Comparison of ENCODE assay signal across 12 cellular contexts in the genomic region with DNA sequence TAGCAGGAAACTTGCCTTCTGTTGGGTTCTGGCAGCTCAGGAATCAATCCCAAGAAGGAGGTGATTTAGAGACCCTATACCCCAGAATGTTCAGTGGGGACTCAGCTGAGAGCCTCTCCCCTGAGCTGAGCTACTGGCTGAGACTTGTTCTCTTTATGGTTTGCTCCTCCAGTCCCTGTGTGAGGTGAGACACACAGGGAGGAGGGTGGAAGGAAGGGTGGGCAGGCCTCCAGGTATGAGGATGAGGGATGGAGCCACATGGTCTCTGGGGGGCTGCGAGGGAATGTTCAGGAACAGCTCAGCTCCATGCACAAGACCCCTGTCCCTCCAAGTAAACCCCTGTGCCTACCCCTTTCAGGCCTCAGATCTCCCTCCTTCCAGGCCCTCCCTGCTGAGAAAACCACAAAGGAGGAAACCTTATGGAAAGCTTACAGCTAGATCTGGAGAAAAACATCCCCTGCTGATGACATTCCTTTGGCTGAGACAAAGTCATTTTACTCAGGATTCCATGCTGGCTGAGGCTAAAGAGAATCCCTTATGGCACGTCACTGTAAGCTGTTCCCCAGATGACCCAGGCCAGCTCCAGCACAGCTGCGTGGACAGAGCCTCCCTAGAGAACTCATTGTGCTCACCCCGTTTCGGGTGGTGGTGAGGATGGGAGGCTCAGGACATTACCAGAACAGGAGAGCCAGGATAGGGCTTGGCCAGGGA.
DNase-seq lines count a peak whose midpoint lies in the region; ATAC-seq and TF ChIP-seq lines count a peak whose summit lies in the region.
"Had no signal": no experiment of that assay in that cellular context is flagged by ENCODE, and none has a peak within 500 bp of the region (broad histone marks: within the 10 kb centered on the region; RNA-seq: fewer than 3 reads in every experiment).

No MANE protein-coding gene starts in this region.

- peak in 1 of 2 donors; percentile 26 for TF ChIP-seq POLR2A in heart left ventricle (IDR thresholded peaks at IDR 0.05)

- peaks cover 19 to 95% (median 73%) of the 10 kb centered on the region in 12 donors for H3K4me1 ChIP-seq in heart left ventricle

- TF ChIP-seq CTCF in BJ (IDR thresholded peaks at IDR 0.05; ENCODE audit: insufficient read depth, low read depth, low read length) (0 out of 2 replicates have a peak, but pooled peaks have one; percentile 2), heart left ventricle (IDR thresholded peaks at IDR 0.05) (no peak)

- H3K36me3 ChIP-seq in BJ (ENCODE audit: control insufficient read depth, insufficient read depth, low read length) (peaks cover 6% of the 10 kb centered on the region), heart left ventricle (no peaks in the 10 kb centered on the region)

- ATAC-seq in heart left ventricle (peak; percentile 71 to 86 (median 78)), HG02870 (IDR thresholded peaks at IDR 0.05; ENCODE audit: unreplicated experiment) (no peak), GM19035 (IDR thresholded peaks at IDR 0.05; ENCODE audit: unreplicated experiment) (no peak)
- ATAC-seq: HCT116 had no signal

- POLR2A ChIA-PET in BJ (lab: Charles Lee), result interaction anchor here (0.5 to 0.6 kb wide), 2 partner anchors 20 to 26 kb away, joined by 3 to 5 read pairs; no protein-coding TSS in a partner anchor

- H3K27ac ChIP-seq in adipose tissue (ENCODE audit: low read depth, low read length), result peak overlapping the region; percentile 28
- H3K27ac ChIP-seq in heart left ventricle, result peak overlapping the region; percentile 81 to 98 (median 89)

- 37 to 83% (median 60%) methylated on average over 5 of the region's 5 CpGs for WGBS in adipose tissue, 3 donors
- WGBS in heart left ventricle, 4 donors, result 6 to 23% (median 10%) methylated on average over 5 of the region's 5 CpGs

- H3K9me3 ChIP-seq in heart left ventricle, result no peaks in the 10 kb centered on the region

- DNase-seq in BJ (ENCODE audit: low read depth) (peak; percentile 78), heart left ventricle (peak; percentile 76 to 89 (median 81)), pons (ENCODE audit: low spot score) (peak; percentile 94), GDM1 (lab: John Stamatoyannopoulos, UW) (no peak)
- DNase-seq in activated CD4-positive, alpha-beta T cell treated with anti-CD3 and anti-CD28 coated beads, Interleukin-2, amount 50 U/mL, for 4 hours, result no peak
- DNase-seq: effector memory CD4-positive, alpha-beta T cell; NCI-H1694 treated with DMSO at 0.1 percent for 48 hours; stimulated activated CD4-positive, alpha-beta T cell treated with anti-CD3 and anti-CD28 coated beads, Interleukin-4, amount 100 ng/mL, for 4 hours had no signal

- no peaks in the 10 kb centered on the region for H3K27me3 ChIP-seq in BJ (ENCODE audit: control insufficient read depth, insufficient read depth, low read length)
- H3K27me3 ChIP-seq in heart left ventricle, result no peaks in the 10 kb centered on the region

- intact Hi-C loops in heart left ventricle (cut with DNase I), result loop anchor here in 2 of 10 donors (1.0 to 2.0 kb wide), 2 partner anchors 17 to 24 kb away; no protein-coding TSS in a partner anchor

- no peak overlapping the region for H3K4me3 ChIP-seq in BJ (ENCODE audit: low read depth, low read length)
- peak overlapping the region in 4 of 12 donors; percentile 1 to 78 (median 15) for H3K4me3 ChIP-seq in heart left ventricle

- CTCF ChIA-PET in BJ (lab: Yijun Ruan, JAX), result interaction anchor here (0.7 to 3.7 kb wide), 11 partner anchors 10 to 250 kb away, joined by 3 to 18 read pairs (median 3); no protein-coding TSS in a partner anchor

Comparison
In these comparisons a context has a peak if more than half of its experiments do, and no peak if none do; other contexts are left out.
1. DNase-seq: peak in BJ (single experiment), heart left ventricle (5 of 5) and pons (single experiment); none in activated CD4-positive, alpha-beta T cell treated with anti-CD3 and anti-CD28 coated beads, Interleukin-2, amount 50 U/mL, for 4 hours (0 of 2) and GDM1 (single experiment).
2. ATAC-seq: peak in heart left ventricle (4 of 4); none in HG02870 (single experiment) and GM19035 (single experiment).